ENCODE assay signal across 8 cellular contexts in the genomic region with DNA sequence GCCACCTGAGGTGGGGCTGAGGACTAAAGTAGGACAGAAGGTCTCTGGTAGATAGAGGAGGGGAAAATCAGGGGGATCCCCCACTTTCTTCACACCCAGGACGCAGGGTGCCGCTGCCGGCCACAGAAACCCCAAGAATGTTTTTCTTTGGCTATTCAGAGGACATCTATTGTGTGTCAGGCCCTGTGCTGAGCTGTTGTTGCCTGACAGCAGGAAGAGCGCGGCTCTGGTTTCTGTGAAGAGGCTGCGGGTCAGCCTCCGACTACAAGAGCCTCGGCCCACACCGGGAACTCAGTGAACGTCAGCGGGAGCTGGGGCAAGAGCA. TPM values are rescaled to one million over a fixed set of nuclear protein-coding genes. Genes with fewer than 3 reads are reported as not detected.
DNase-seq lines count a peak whose midpoint lies in the region; ATAC-seq and TF ChIP-seq lines count a peak whose summit lies in the region.

No MANE protein-coding gene starts in this region.

- POLR2A ChIA-PET in OCI-LY7 (lab: Charles Lee) = interaction anchor here (0.6 to 5.1 kb wide), 5 partner anchors 78 to 695 kb away, joined by 3 to 36 read pairs (median 5); no protein-coding TSS in a partner anchor

- H4K20me1 ChIP-seq in OCI-LY7 (ENCODE audit: insufficient read depth, low read length) = no peaks in the 10 kb centered on the region

- peak overlapping the region; percentile 43; the same call in 1 of the 2 replicates for H2AFZ ChIP-seq in OCI-LY7 (ENCODE audit: low read length)

- H3K9me3 ChIP-seq in OCI-LY7 (ENCODE audit: low read length) = no peaks in the 10 kb centered on the region

- TSS peak; percentile 82 for BruUV-seq in OCI-LY7 (replicated peaks; lab: Mats Ljungman, UMichigan)

- DNase-seq in OCI-LY7 (ENCODE audit: low spot score) = no peak
- DNase-seq in amniotic epithelial cell (ENCODE audit: low read depth) = peak; percentile 65
- peak; percentile 85 for DNase-seq in iris pigment epithelial cell (ENCODE audit: low read depth)
- DNase-seq in stimulated activated CD8-positive, alpha-beta memory T cell treated with anti-CD3 and anti-CD28 coated beads, Interleukin-12 subunit alpha, Interleukin-12 subunit beta, amount 100 ng/mL, for 4 hours (ENCODE audit: low read depth) = peak; percentile 62
- DNase-seq in OCI-M2 (lab: John Stamatoyannopoulos, UW; ENCODE audit: unreplicated experiment) = no peak
- no peak for DNase-seq in SIG-M5 (lab: John Stamatoyannopoulos, UW)

- CTCF ChIA-PET in OCI-LY7 (lab: Charles Lee; ENCODE audit: unreplicated experiment) = interaction anchor here (1.4 to 1.6 kb wide), 3 partner anchors 24 to 184 kb away, joined by 4 to 5 read pairs (median 4); no protein-coding TSS in a partner anchor

- no peak for TF ChIP-seq CTCF in OCI-LY7 (conservative IDR thresholded peaks at IDR 0.05; ENCODE audit: low read length)

- peak; percentile 64 for TF ChIP-seq POLR2A in GM18526 (IDR thresholded peaks at IDR 0.05; ENCODE audit: extremely low read depth, insufficient read length)

- H3K79me2 ChIP-seq in OCI-LY7 (ENCODE audit: insufficient read depth, low read depth, low read length) = no peaks in the 10 kb centered on the region

- H3K9me2 ChIP-seq in OCI-LY7 (ENCODE audit: insufficient read depth, low read length) = no peaks in the 10 kb centered on the region

- H3K4me1 ChIP-seq in OCI-LY7 (ENCODE audit: insufficient read depth, low read length, poor library complexity, severe bottlenecking) = peaks cover 59% of the 10 kb centered on the region

- ATAC-seq in HG02610 (IDR thresholded peaks at IDR 0.05; ENCODE audit: unreplicated experiment) = peak; percentile 53

- H3K4me3 ChIP-seq in OCI-LY7 (ENCODE audit: low read depth, low read length, poor library complexity, severe bottlenecking) = peak overlapping the region; percentile 75

- peak overlapping the region; percentile 91 for H3K27ac ChIP-seq in OCI-LY7 (ENCODE audit: low read depth, low read length, poor library complexity, severe bottlenecking)

- H3K36me3 ChIP-seq in OCI-LY7 (ENCODE audit: insufficient read depth, low read length) = peaks cover 21% of the 10 kb centered on the region; the same call in 1 of the 2 replicates

- peak overlapping the region; percentile 84 for H3K4me2 ChIP-seq in OCI-LY7 (ENCODE audit: low read length)

- intact Hi-C loops in OCI-LY7 (cut with micrococcal nuclease; ENCODE audit: unreplicated experiment) = loop anchor here (1.0 kb wide), 2 partner anchors 43 to 95 kb away; no protein-coding TSS in a partner anchor

RNA-seq across cellular contexts. Expression of gene PIGV, which starts 0.4 kb away (rescaled TPM):
- 8.2 and 10.3 TPM in 2 replicates for total RNA-seq in OCI-LY7 (2014; rRNA removed; shearing (Covaris generic))
- 15.2 and 18.0 TPM in 2 replicates for total RNA-seq in OCI-LY7 (2022)

RNA-seq across cellular contexts. Expression of gene ZDHHC18, which starts 39.1 kb away (rescaled TPM):
- total RNA-seq in OCI-LY7 (2014; rRNA removed; shearing (Covaris generic)) = 8.0 and 19.5 TPM in 2 replicates
- 17.1 and 18.2 TPM in 2 replicates for total RNA-seq in OCI-LY7 (2022)

Comparison
In these comparisons a context has a peak if more than half of its experiments do, and no peak if none do; other contexts are left out.
1. DNase-seq: peak in amniotic epithelial cell (single experiment), iris pigment epithelial cell (single experiment) and stimulated activated CD8-positive, alpha-beta memory T cell treated with anti-CD3 and anti-CD28 coated beads, Interleukin-12 subunit alpha, Interleukin-12 subunit beta, amount 100 ng/mL, for 4 hours (single experiment); none in OCI-LY7 (single experiment), OCI-M2 (single experiment) and SIG-M5 (single experiment).